27 cellular contexts compared by ENCODE assay signal in the genomic region with DNA sequence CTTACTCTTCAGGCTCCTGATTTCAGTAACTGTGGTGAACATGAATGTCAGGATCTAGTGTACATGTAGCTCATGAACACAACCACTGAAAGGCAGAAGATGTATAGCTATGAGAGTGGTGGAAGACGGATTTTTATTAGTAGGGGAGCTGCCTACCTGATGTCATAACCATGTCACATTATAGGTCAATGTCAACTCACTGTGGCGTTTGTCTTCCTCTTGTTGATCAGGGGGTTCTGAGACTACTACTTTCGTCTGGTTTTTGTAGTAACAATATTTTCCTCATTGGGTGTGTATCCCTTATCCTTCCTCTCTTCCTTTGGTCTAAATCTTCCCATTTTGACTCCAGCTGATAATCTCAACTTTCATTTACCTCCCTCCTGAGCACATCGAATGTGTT. TPM values are rescaled to one million over a fixed set of nuclear protein-coding genes. Genes with fewer than 3 reads are reported as not detected.
"Had no signal": no experiment of that assay in that cellular context is flagged by ENCODE, and none has a peak within 500 bp of the region (broad histone marks: within the 10 kb centered on the region; RNA-seq: fewer than 3 reads in every experiment).

No MANE protein-coding gene starts in this region.

- FAIRE-seq: urothelium cell line had no signal

- H3K9me3 ChIP-seq: stomach, suprapubic skin, testis, thoracic aorta, thyroid gland, tibial artery, tibial nerve, transverse colon, upper lobe of left lung, upper lobe of right lung, uterus, vagina had no signal

- H3K27ac ChIP-seq: stomach, suprapubic skin, testis, thoracic aorta, thyroid gland, tibial artery, tibial nerve, transverse colon, upper lobe of left lung, upper lobe of right lung, uterus, vagina had no signal

- ATAC-seq: stimulated activated effector memory CD8-positive, alpha-beta T cell treated with anti-CD3 and anti-CD28 coated beads, Interleukin-12 subunit alpha, Interleukin-12 subunit beta, amount 100 ng/mL, for 72 hours; stimulated activated memory B cell treated with anti-CD40 and anti-IgM and Interleukin-4, amounts not matched to agents 10 μg/mL and 1 μg/mL and 100 μg/mL, for 72 hours; stimulated activated naive B cell treated with anti-CD40 and anti-IgM and Interleukin-4, amounts not matched to agents 10 μg/mL and 1 μg/mL and 100 μg/mL, for 72 hours; stimulated activated naive CD8-positive, alpha-beta T cell treated with anti-CD3 and anti-CD28 coated beads, Interleukin-15, amount 100 ng/mL, for 72 hours; stimulated activated naive CD8-positive, alpha-beta T cell treated with anti-CD3 and anti-CD28 coated beads, Interleukin-15, Interleukin-2, amounts not matched to agents 100 U/mL and 50 U/mL, for 24 hours; upper lobe of right lung had no signal

- H3K36me3 ChIP-seq: stomach, suprapubic skin, thoracic aorta, thyroid gland, tibial artery, tibial nerve, transverse colon, upper lobe of left lung, upper lobe of right lung, uterus, vagina had no signal

- H3K4me1 ChIP-seq: stomach, suprapubic skin, testis, thyroid gland, tibial nerve, transverse colon, upper lobe of left lung, upper lobe of right lung, uterus, vagina had no signal

- DNase-seq: stimulated activated CD4-positive, alpha-beta T cell treated with anti-CD3 and anti-CD28 coated beads, Interleukin-2, amount 100 ng/mL, for 48 hours; stimulated activated CD4-positive, alpha-beta T cell treated with anti-CD3 and anti-CD28 coated beads, Interleukin-4, amount 100 ng/mL, for 1 hour; stimulated activated CD4-positive, alpha-beta T cell treated with anti-CD3 and anti-CD28 coated beads, Interleukin-4, amount 100 ng/mL, for 24 hours; stimulated activated CD4-positive, alpha-beta T cell treated with anti-CD3 and anti-CD28 coated beads, Interleukin-4, amount 100 ng/mL, for 4 hours; stimulated activated CD8-positive, alpha-beta memory T cell treated with anti-CD3 and anti-CD28 coated beads, Interleukin-4, amount 100 ng/mL, for 48 hours; stimulated activated naive B cell treated with anti-CD40 and anti-IgM and Interleukin-4, amounts not matched to agents 10 μg/mL and 1 μg/mL and 100 μg/mL, for 72 hours; stimulated activated naive CD4-positive, alpha-beta T cell; stimulated activated naive CD4-positive, alpha-beta T cell treated with Interleukin-2 at 50 U/mL for 16 hours; stimulated activated naive CD8-positive, alpha-beta T cell treated with anti-CD3 and anti-CD28 coated beads, Interleukin-15, amount 100 ng/mL, for 72 hours; stimulated activated naive CD8-positive, alpha-beta T cell treated with anti-CD3 and anti-CD28 coated beads, Interleukin-15, Interleukin-2, amounts not matched to agents 100 U/mL and 50 U/mL, for 24 hours; stomach; substantia nigra; testis; thyroid gland; tibial artery; transverse colon; trophoblast cell; upper lobe of left lung; upper lobe of right lung; uterus had no signal

- H3K27me3 ChIP-seq: stomach, suprapubic skin, testis, thyroid gland, tibial artery, tibial nerve, upper lobe of left lung, vagina had no signal

- H3K4me3 ChIP-seq: stomach, suprapubic skin, testis, thoracic aorta, thyroid gland, tibial artery, tibial nerve, transverse colon, upper lobe of left lung, upper lobe of right lung, uterus, vagina had no signal

RNA-seq across cellular contexts. Expression of gene UNC13C, which starts 7.3 kb away (rescaled TPM):
- total RNA-seq: vagina had no signal
